Comparison of ENCODE assay signal across 7 cellular contexts in the genomic region with DNA sequence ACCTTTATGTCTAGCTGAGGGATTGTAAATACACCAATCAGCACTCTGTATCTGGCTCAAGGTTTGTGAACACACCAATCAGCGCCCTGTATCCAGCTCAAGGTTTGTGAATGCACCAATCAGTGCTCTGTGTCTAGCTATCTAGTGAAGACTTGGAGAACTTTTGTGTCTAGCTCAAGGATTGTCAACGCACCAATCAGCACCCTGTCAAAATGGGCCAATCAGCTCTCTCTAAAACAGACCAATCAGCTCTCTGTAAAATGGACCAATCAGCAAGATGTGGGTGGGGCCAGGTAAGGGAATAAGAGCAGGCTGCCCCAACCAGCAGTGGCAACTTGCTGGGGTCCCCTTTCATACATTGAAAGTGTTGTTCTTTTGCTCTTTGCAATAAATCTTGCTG. TPM values are rescaled to one million over a fixed set of nuclear protein-coding genes. Genes with fewer than 3 reads are reported as not detected.
DNase-seq lines count a peak whose midpoint lies in the region; ATAC-seq and TF ChIP-seq lines count a peak whose summit lies in the region.
"Not testable (repeated sequence)": the region's sequence is repeated elsewhere in the genome, so short reads cannot be mapped to it uniquely, and the experiment has no call there.

No MANE protein-coding gene starts in this region.

- H3K9me3 Mint-ChIP-seq in activated CD4-positive, alpha-beta T cell treated with anti-CD3 and anti-CD28 coated beads for 36 hours (ENCODE audit: low read depth); dendritic cell treated with granulocyte-macrophage colony-stimulating factor and Interleukin-4, amounts not matched to agents 40 ng/mL and 50 ng/mL, for 4 days: not testable (repeated sequence)
- H3K9me3 Mint-ChIP-seq in nephron progenitor cell: peaks cover 16% of the 10 kb centered on the region

- H3K4me1 Mint-ChIP-seq in activated CD4-positive, alpha-beta T cell treated with anti-CD3 and anti-CD28 coated beads for 36 hours; nephron progenitor cell: not testable (repeated sequence)
- peaks cover 68% of the 10 kb centered on the region for H3K4me1 Mint-ChIP-seq in dendritic cell treated with granulocyte-macrophage colony-stimulating factor and Interleukin-4, amounts not matched to agents 40 ng/mL and 50 ng/mL, for 4 days (ENCODE audit: low read depth)

- not testable (repeated sequence) for TF ChIP-seq CTCF in BE2C (IDR thresholded peaks at IDR 0.05; ENCODE audit: low read depth, low read length); PC-3 (conservative IDR thresholded peaks at IDR 0.05; ENCODE audit: low read depth, low read length); nephron progenitor cell (IDR thresholded peaks at IDR 0.05)

- H3K27me3 ChIP-seq in BE2C; PC-3 (ENCODE audit: low read length): not testable (repeated sequence)

- peaks cover 12% of the 10 kb centered on the region for H3K27me3 Mint-ChIP-seq in activated CD4-positive, alpha-beta T cell treated with anti-CD3 and anti-CD28 coated beads for 36 hours
- not testable (repeated sequence) for H3K27me3 Mint-ChIP-seq in dendritic cell treated with granulocyte-macrophage colony-stimulating factor and Interleukin-4, amounts not matched to agents 40 ng/mL and 50 ng/mL, for 4 days; nephron progenitor cell (ENCODE audit: low read depth, poor library complexity)

- not testable (repeated sequence) for H3F3A ChIP-seq in PC-3 (ENCODE audit: low read length, unreplicated experiment)

- POLR2A ChIA-PET in PC-3 (lab: Charles Lee; ENCODE audit: unreplicated experiment): interaction anchor here (0.6 kb wide), 1 partner anchor 65 kb away, joined by 4 read pairs; no protein-coding TSS in a partner anchor
- POLR2A ChIA-PET in activated CD4-positive, alpha-beta T cell treated with anti-CD3 and anti-CD28 coated beads for 36 hours (lab: Charles Lee): not testable (repeated sequence)

- H3K4me2 ChIP-seq in PC-3 (ENCODE audit: low read length): not testable (repeated sequence)

- DNase-seq in BE2C (peak; percentile 44), HT1080 (ENCODE audit: low read depth) (peak; percentile 39), MV-4-11 (lab: John Stamatoyannopoulos, UW) (peak; percentile 37), PC-3 (peak; percentile 20)
- peak; percentile 36 for DNase-seq in activated CD4-positive, alpha-beta T cell treated with anti-CD3 and anti-CD28 coated beads for 36 hours
- DNase-seq in nephron progenitor cell: not testable (repeated sequence)

- H3K79me2 ChIP-seq in PC-3 (ENCODE audit: low read length): not testable (repeated sequence)

- H3K4me1 ChIP-seq in BE2C; PC-3 (ENCODE audit: insufficient read depth, low read length): not testable (repeated sequence)

- not testable (repeated sequence) for H2AFZ ChIP-seq in PC-3 (ENCODE audit: low read length)

- H3K27ac ChIP-seq in PC-3 (ENCODE audit: low read length): not testable (repeated sequence)

- not testable (repeated sequence) for H3K4me3 ChIP-seq in BE2C (ENCODE audit: low read depth, low read length); PC-3 (ENCODE audit: low read length)

- not testable (repeated sequence) for ATAC-seq in PC-3; activated CD4-positive, alpha-beta T cell treated with anti-CD3 and anti-CD28 coated beads for 36 hours

- H4K20me1 ChIP-seq in PC-3 (ENCODE audit: low read length): not testable (repeated sequence)

- not testable (repeated sequence) for H3K36me3 ChIP-seq in BE2C; PC-3 (ENCODE audit: low read depth, low read length)

- H3K9me2 ChIP-seq in PC-3 (replicated peaks; ENCODE audit: low read length): not testable (repeated sequence)

- not testable (repeated sequence) for H3K4me3 Mint-ChIP-seq in activated CD4-positive, alpha-beta T cell treated with anti-CD3 and anti-CD28 coated beads for 36 hours; dendritic cell treated with granulocyte-macrophage colony-stimulating factor and Interleukin-4, amounts not matched to agents 40 ng/mL and 50 ng/mL, for 4 days; nephron progenitor cell

- CTCF ChIA-PET in PC-3 (lab: Charles Lee): not testable (repeated sequence)
- CTCF ChIA-PET in activated CD4-positive, alpha-beta T cell treated with anti-CD3 and anti-CD28 coated beads for 36 hours (lab: Charles Lee): interaction anchor here (0.8 to 1.9 kb wide), 4 partner anchors 11 to 219 kb away, joined by 3 to 12 read pairs (median 4); no protein-coding TSS in a partner anchor

- H3K9ac ChIP-seq in PC-3 (ENCODE audit: low read length): not testable (repeated sequence)

- not testable (repeated sequence) for BruUV-seq in PC-3 (replicated peaks; lab: Mats Ljungman, UMichigan)

- H3K9me3 ChIP-seq in BE2C; PC-3 (ENCODE audit: low read length): not testable (repeated sequence)

- not testable (repeated sequence) for H3K27ac Mint-ChIP-seq in activated CD4-positive, alpha-beta T cell treated with anti-CD3 and anti-CD28 coated beads for 36 hours
- peak overlapping the region; percentile 73 for H3K27ac Mint-ChIP-seq in dendritic cell treated with granulocyte-macrophage colony-stimulating factor and Interleukin-4, amounts not matched to agents 40 ng/mL and 50 ng/mL, for 4 days
- peak overlapping the region; percentile 59 for H3K27ac Mint-ChIP-seq in nephron progenitor cell

- H3K36me3 Mint-ChIP-seq in activated CD4-positive, alpha-beta T cell treated with anti-CD3 and anti-CD28 coated beads for 36 hours (ENCODE audit: low read depth): not testable (repeated sequence)
- H3K36me3 Mint-ChIP-seq in dendritic cell treated with granulocyte-macrophage colony-stimulating factor and Interleukin-4, amounts not matched to agents 40 ng/mL and 50 ng/mL, for 4 days (ENCODE audit: low read depth): peaks cover 37% of the 10 kb centered on the region
- H3K36me3 Mint-ChIP-seq in nephron progenitor cell (ENCODE audit: low read depth): peaks cover 71% of the 10 kb centered on the region

- intact Hi-C loops in PC-3 (cut with micrococcal nuclease); activated CD4-positive, alpha-beta T cell treated with anti-CD3 and anti-CD28 coated beads for 36 hours (cut with DNase I, micrococcal nuclease); dendritic cell treated with granulocyte-macrophage colony-stimulating factor and Interleukin-4, amounts not matched to agents 40 ng/mL and 50 ng/mL, for 4 days (cut with micrococcal nuclease): not testable (repeated sequence)

RNA-seq across cellular contexts. Expression of gene ZBTB46, which starts 29.9 kb away (rescaled TPM):
- 3.7 TPM for polyA plus RNA-seq in BE2C (2012; ENCODE audit: insufficient read depth, insufficient read length, low read depth)
- total RNA-seq in HT1080 (2014; rRNA removed; shearing (Covaris generic)): 0.19 and 0.20 TPM in 2 replicates
- polyA plus RNA-seq in HT1080 (2015; cell fraction: cytosol; rRNA removed): 0.36 and 0.49 TPM in 2 replicates
- polyA plus RNA-seq in HT1080 (2015; cell fraction: nucleus; rRNA removed): 0.29 and 0.66 TPM in 2 replicates
- total RNA-seq in PC-3 (2014; rRNA removed): 2.8 and 7.3 TPM in 2 replicates
- total RNA-seq in activated CD4-positive, alpha-beta T cell treated with anti-CD3 and anti-CD28 coated beads for 36 hours: 1 to 10 TPM in 1 of 2 experiments, under 1 TPM in 1; 0.88 to 1.3 TPM
